ENCODE assay signal across 9 cellular contexts in genomic region chr12:63846249-63846967, GRCh38. TPM values are rescaled to one million over a fixed set of nuclear protein-coding genes. Genes with fewer than 3 reads are reported as not detected.
A peak's percentile ranks its signal among the peaks of the same experiment; 100 is the strongest.
DNase-seq lines count a peak whose midpoint lies in the region; ATAC-seq and TF ChIP-seq lines count a peak whose summit lies in the region.
"Had no signal": no experiment of that assay in that cellular context is flagged by ENCODE, and none has a peak within 500 bp of the region (broad histone marks: within the 10 kb centered on the region; RNA-seq: fewer than 3 reads in every experiment).

No MANE protein-coding gene starts in this region.

- POLR2A ChIA-PET in AG04450 (lab: Yijun Ruan, JAX) = no interaction called here

- H3K9me3 ChIP-seq in AG04450 (ENCODE audit: control insufficient read depth, insufficient read depth, low read length) = no peaks in the 10 kb centered on the region; the same call in 1 of the 2 replicates
- H3K9me3 ChIP-seq in colonic mucosa = no peaks in the 10 kb centered on the region
- no peaks in the 10 kb centered on the region for H3K9me3 ChIP-seq in mucosa of rectum (ENCODE audit: control insufficient read depth in 2 of 2, low read length in 2 of 2)

- H3K4me1 ChIP-seq in colonic mucosa = peaks cover 3% of the 10 kb centered on the region
- H3K4me1 ChIP-seq in mucosa of rectum (ENCODE audit: control insufficient read depth in 2 of 2, insufficient read depth in 2 of 2, low read length in 2 of 2) = peaks cover 4 to 15% of the 10 kb centered on the region in 2 donors

- H3K9ac ChIP-seq in colonic mucosa (ENCODE audit: low read depth in 2 of 2, low read length in 2 of 2) (peak overlapping the region in 1 of 2 donors; percentile 63), mucosa of rectum (ENCODE audit: low read depth in 1 of 2, low read length in 2 of 2) (peak overlapping the region in 1 of 2 donors; percentile 88)

- H3K27ac ChIP-seq in AG04450 (ENCODE audit: low read depth, low read length) (no peak overlapping the region), colonic mucosa (peak overlapping the region; percentile 22), mucosa of rectum (ENCODE audit: low read depth in 2 of 2, low read length in 2 of 2) (peak overlapping the region in 1 of 2 donors; percentile 88)
- H3K27ac ChIP-seq: cardiac muscle cell had no signal

- CTCF ChIA-PET in AG04450 (lab: Charles Lee) = interaction anchor here (0.5 kb wide), 1 partner anchor 409 kb away, joined by 3 read pairs; no protein-coding TSS in a partner anchor

- TF ChIP-seq CTCF in AG04450 (IDR thresholded peaks at IDR 0.05; ENCODE audit: low read depth, low read length) (no peak; the same call in 1 of the 2 replicates), colonic mucosa (IDR thresholded peaks at IDR 0.05) (no peak), GM13976 (IDR thresholded peaks at IDR 0.05; ENCODE audit: borderline replicate concordance, control extremely low read depth, extremely low read depth, insufficient read depth, missing control alignments) (no peak)

- in situ Hi-C loops in GM13976 (cut with MboI; ENCODE audit: low sequenced_read_pairs, unreplicated experiment) = loop anchor here (10.0 kb wide), 1 partner anchor 408 kb away; no protein-coding TSS in a partner anchor

- H3K36me3 ChIP-seq in colonic mucosa (no peaks in the 10 kb centered on the region), mucosa of rectum (ENCODE audit: control insufficient read depth in 2 of 2, insufficient read depth in 2 of 2, low read length in 2 of 2) (no peaks in the 10 kb centered on the region)
- H3K36me3 ChIP-seq: cardiac muscle cell had no signal

- DNase-seq in AG04450 (ENCODE audit: low read depth, low spot score) (no peak), NCI-H146 treated with DMSO at 0.1 percent for 48 hours (lab: John Stamatoyannopoulos, UW; ENCODE audit: unreplicated experiment) (peak; percentile 7), colonic mucosa (no peak), activated gamma-delta T cell treated with Interleukin-2 at 50 U/mL for 16 hours (no peak), ureter (ENCODE audit: low spot score) (no peak), GM13976 (ENCODE audit: low spot score) (no peak)

- no peak for ATAC-seq in GM18909 (IDR thresholded peaks at IDR 0.05; ENCODE audit: poor library complexity, unreplicated experiment)

- H3K27me3 ChIP-seq in AG04450 (ENCODE audit: control insufficient read depth, insufficient read depth, low read length) (no peaks in the 10 kb centered on the region), colonic mucosa (no peaks in the 10 kb centered on the region), mucosa of rectum (ENCODE audit: control insufficient read depth in 2 of 2, insufficient read depth in 2 of 2, low read length in 2 of 2) (no peaks in the 10 kb centered on the region)
- H3K27me3 ChIP-seq: cardiac muscle cell had no signal

- H3K4me3 ChIP-seq in AG04450 (ENCODE audit: low read depth, low read length) (peak overlapping the region; percentile 97), colonic mucosa (no peak overlapping the region), mucosa of rectum (ENCODE audit: low read length in 2 of 2) (peak overlapping the region; percentile 77 to 98)

- intact Hi-C loops in colonic mucosa (cut with DNase I) = loop anchor here (10.0 kb wide), 2 partner anchors 88 to 238 kb away; no protein-coding TSS in a partner anchor

RNA-seq across cellular contexts. Expression of gene SRGAP1, which starts 1.9 kb away (rescaled TPM):
- 21.6 and 24.9 TPM in 2 replicates for polyA plus RNA-seq in AG04450 (2011; rRNA removed)
- polyA minus RNA-seq in AG04450 (2011; rRNA and poly(A)+ RNA removed) = 73.7 and 84.9 TPM in 2 replicates
- total RNA-seq in colonic mucosa (1 to 10 TPM; 8.7 to 9.8 TPM), ureter (15.8 TPM)
